ENCODE assay signal across 8 cellular contexts in genomic region chr11:77126861-77127673, GRCh38. TPM values are rescaled to one million over a fixed set of nuclear protein-coding genes. Genes with fewer than 3 reads are reported as not detected.
DNase-seq lines count a peak whose midpoint lies in the region; ATAC-seq and TF ChIP-seq lines count a peak whose summit lies in the region.

No MANE protein-coding gene starts in this region.

- H3K4me3 Mint-ChIP-seq in WTC11 = peak overlapping the region; percentile 62

- peaks cover 21% of the 10 kb centered on the region for H3K4me1 Mint-ChIP-seq in WTC11

- H3K36me3 Mint-ChIP-seq in WTC11 = no peaks in the 10 kb centered on the region

- DNase-seq in GM12865 (ENCODE audit: low read depth) (peak; percentile 44), Kasumi-1 (lab: John Stamatoyannopoulos, UW) (peak; percentile 52 to 57), WTC11 (ENCODE audit: low spot score) (peak; percentile 73), caudate nucleus (lab: John Stamatoyannopoulos, UW) (peak in 45 of 61 donors; percentile 14 to 74 (median 48)), kidney epithelial cell (ENCODE audit: low read depth) (no peak), SW480 (ENCODE audit: low spot score) (no peak)
- DNase-seq in stimulated activated CD4-positive, alpha-beta T cell treated with anti-CD3 and anti-CD28 coated beads, Interleukin-1b, Interleukin-23, amount 100 ng/mL, for 24 hours (ENCODE audit: low read depth in 4 of 4, low spot score in 1 of 4) = peak; percentile 24 to 45 (median 32)

- peaks cover 2% of the 10 kb centered on the region for H3K27me3 ChIP-seq in kidney epithelial cell (ENCODE audit: control insufficient read depth, insufficient read depth, low read length)

- ATAC-seq in WTC11 = peak; percentile 66
- ATAC-seq in HG03175 (IDR thresholded peaks at IDR 0.05; ENCODE audit: unreplicated experiment) = no peak

- CTCF ChIA-PET in WTC11 (lab: Charles Lee) = interaction anchor here (0.5 to 6.7 kb wide), 51 partner anchors 10 to 492 kb away, joined by 3 to 147 read pairs (median 5); partner anchors contain the start of genes AQP11 and CAPN5

- no peaks in the 10 kb centered on the region for H3K27me3 Mint-ChIP-seq in WTC11 (ENCODE audit: low read depth)

- peak overlapping the region; percentile 35 for H3K4me3 ChIP-seq in GM12865 (ENCODE audit: low read depth, low read length)
- H3K4me3 ChIP-seq in kidney epithelial cell (ENCODE audit: low read depth, low read length) = peak overlapping the region; percentile 31

- TF ChIP-seq CTCF in GM12865 (IDR thresholded peaks at IDR 0.05; ENCODE audit: insufficient read depth, low read depth, low read length, missing control alignments) = peak; percentile 97
- TF ChIP-seq CTCF in WTC11 (IDR thresholded peaks at IDR 0.05) = peak; percentile 98
- TF ChIP-seq CTCF in kidney epithelial cell (IDR thresholded peaks at IDR 0.05; ENCODE audit: insufficient read depth, low read length, poor library complexity, severe bottlenecking) = peak; percentile 100

- H3K27ac Mint-ChIP-seq in WTC11 = no peak overlapping the region

- H3K9me3 Mint-ChIP-seq in WTC11 = no peaks in the 10 kb centered on the region

- H3K27ac ChIP-seq in caudate nucleus (ENCODE audit: low read depth, low read length) = no peak overlapping the region

- POLR2A ChIA-PET in WTC11 (lab: Charles Lee) = interaction anchor here (1.0 to 1.2 kb wide), 3 partner anchors 49 to 80 kb away, joined by 5 to 7 read pairs (median 6); no protein-coding TSS in a partner anchor

- no peaks in the 10 kb centered on the region for H3K36me3 ChIP-seq in kidney epithelial cell (ENCODE audit: control insufficient read depth, insufficient read depth, low read length)

TF ChIP-seq in WTC11, 78 proteins besides CTCF, POLR2A, EP300 and RAD21:
- TF ChIP-seq HMGXB4 (CRISPR knock-in tag; IDR thresholded peaks at IDR 0.05) (0 out of 2 replicates have a peak, but pooled peaks have one; percentile 32), PRRX2 (CRISPR knock-in tag; IDR thresholded peaks at IDR 0.05) (no peak), ZNF263 (CRISPR knock-in tag; IDR thresholded peaks at IDR 0.05; ENCODE audit: low read depth) (peak; percentile 41; the same call in 1 of the 2 replicates), MLX (CRISPR knock-in tag; IDR thresholded peaks at IDR 0.05) (peak; percentile 63; the same call in 1 of the 2 replicates), SP1 (CRISPR knock-in tag; conservative IDR thresholded peaks at IDR 0.05) (peak; percentile 68), ZNF532 (CRISPR knock-in tag; IDR thresholded peaks at IDR 0.05; ENCODE audit: borderline replicate concordance) (0 out of 2 replicates have a peak, but pooled peaks have one; percentile 71), MAX (CRISPR knock-in tag; IDR thresholded peaks at IDR 0.05) (peak; percentile 33), EMX1 (CRISPR knock-in tag; IDR thresholded peaks at IDR 0.05) (no peak), FOXP4 (CRISPR knock-in tag; IDR thresholded peaks at IDR 0.05) (no peak), E2F5 (CRISPR knock-in tag; IDR thresholded peaks at IDR 0.05) (peak; percentile 62; the same call in 1 of the 2 replicates), GTF2I (CRISPR knock-in tag; conservative IDR thresholded peaks at IDR 0.05) (0 out of 2 replicates have a peak, but pooled peaks have one; percentile 2)
TF ChIP-seq in WTC11: peak in this region for 8.

RNA-seq across cellular contexts. Expression of gene MYO7A, which starts 1.0 kb away (rescaled TPM):
- total RNA-seq in WTC11 (2021) (2.1 to 2.5 TPM (median 2.3 TPM) in 3 replicates), kidney epithelial cell (0.17 and 0.89 TPM in 2 replicates)

RNA-seq across cellular contexts. Expression of gene OMP, which starts 24.4 kb away (rescaled TPM):
- 1.4 TPM in 1 of 3 replicates, not detected in the others for total RNA-seq in WTC11 (2021)
- total RNA-seq in kidney epithelial cell = not detected in 2 replicates

Comparison
In these comparisons a context has a peak if more than half of its experiments do, and no peak if none do; other contexts are left out.
1. DNase-seq: peak in GM12865 (single experiment), Kasumi-1 (2 of 2), WTC11 (single experiment), caudate nucleus (45 of 61) and stimulated activated CD4-positive, alpha-beta T cell treated with anti-CD3 and anti-CD28 coated beads, Interleukin-1b, Interleukin-23, amount 100 ng/mL, for 24 hours (4 of 4); none in kidney epithelial cell (single experiment) and SW480 (single experiment).
2. Peak in every context shown above with its lines, with median percentiles within 50 percentile points of each other: CTCF ChIP-seq.